22 cellular contexts compared by ENCODE assay signal in genomic region chr9:136474021-136474640, GRCh38. TPM values are rescaled to one million over a fixed set of nuclear protein-coding genes. Genes with fewer than 3 reads are reported as not detected.
DNase-seq lines count a peak whose midpoint lies in the region; ATAC-seq, FAIRE-seq and TF ChIP-seq lines count a peak whose summit lies in the region.
"Had no signal": no experiment of that assay in that cellular context is flagged by ENCODE, and none has a peak within 500 bp of the region (broad histone marks: within the 10 kb centered on the region; RNA-seq: fewer than 3 reads in every experiment).

No MANE protein-coding gene starts in this region.

- H3K23me2 ChIP-seq in H1 (ENCODE audit: low read depth, low read length): no peaks in the 10 kb centered on the region

- H3K4me1 ChIP-seq in HepG2 (ENCODE audit: insufficient read depth, low read length) (no peaks in the 10 kb centered on the region), right lobe of liver (no peaks in the 10 kb centered on the region), H1 (replicated peaks in 1 of 4; ENCODE audit: control insufficient read depth in 3 of 4, insufficient read depth in 4 of 4, low read length in 3 of 4) (no peaks in the 10 kb centered on the region), trophoblast cell (ENCODE audit: control insufficient read depth in 1 of 2, insufficient read depth in 2 of 2, low read length in 2 of 2) (no peaks in the 10 kb centered on the region)
- no peaks in the 10 kb centered on the region for H3K4me1 ChIP-seq in naive thymus-derived CD4-positive, alpha-beta T cell (ENCODE audit: control insufficient read depth in 2 of 2, insufficient read depth in 2 of 2, low read length in 2 of 2)
- H3K4me1 ChIP-seq: A549 had no signal

- H3K79me1 ChIP-seq in H1 (ENCODE audit: low read depth, low read length) (peaks cover 5% of the 10 kb centered on the region), trophoblast cell (ENCODE audit: low read length) (no peaks in the 10 kb centered on the region)

- no peaks in the 10 kb centered on the region for H3K27me3 ChIP-seq in HepG2 (ENCODE audit: control insufficient read depth in 1 of 2, insufficient read depth in 2 of 2, low read length in 2 of 2)
- no peaks in the 10 kb centered on the region for H3K27me3 ChIP-seq in right lobe of liver
- H3K27me3 ChIP-seq in H1 (replicated peaks in 1 of 4; ENCODE audit: control insufficient read depth in 3 of 4, extremely low read depth in 1 of 4, insufficient read depth in 3 of 4, low read length in 3 of 4): no peaks in the 10 kb centered on the region
- no peaks in the 10 kb centered on the region for H3K27me3 ChIP-seq in trophoblast cell (ENCODE audit: insufficient read depth, low read length)
- no peaks in the 10 kb centered on the region for H3K27me3 ChIP-seq in naive thymus-derived CD4-positive, alpha-beta T cell (ENCODE audit: control insufficient read depth in 2 of 2, insufficient read depth in 2 of 2, low read length in 2 of 2)

- H4K91ac ChIP-seq in H1 (replicated peaks; ENCODE audit: insufficient read length, low read length): no peak overlapping the region
- H4K91ac ChIP-seq in trophoblast cell (ENCODE audit: low read depth, low read length): no peak overlapping the region

- H3K9me3 ChIP-seq in HepG2 (ENCODE audit: low read length) (no peaks in the 10 kb centered on the region), right lobe of liver (no peaks in the 10 kb centered on the region), H1 (ENCODE audit: insufficient read depth in 2 of 2, low read depth in 1 of 2, low read length in 1 of 2) (no peaks in the 10 kb centered on the region), trophoblast cell (ENCODE audit: insufficient read depth, low read depth, low read length) (peaks cover 5% of the 10 kb centered on the region)
- no peaks in the 10 kb centered on the region for H3K9me3 ChIP-seq in naive thymus-derived CD4-positive, alpha-beta T cell (ENCODE audit: control insufficient read depth in 2 of 3, low read length in 3 of 3)
- H3K9me3 ChIP-seq: A549 had no signal

- CTCF ChIA-PET in HepG2 (lab: Yijun Ruan, JAX; ENCODE audit: low intra/inter-chr PET ratio, low total read pairs) (no interaction called here), RWPE1 (lab: Yijun Ruan, JAX) (no interaction called here), H1 (lab: Charles Lee; ENCODE audit: partially characterized antibody) (interaction anchor here (2.2 kb wide), 1 partner anchor 11 kb away, joined by 10 read pairs; no protein-coding TSS in a partner anchor)
- CTCF ChIA-PET in naive thymus-derived CD4-positive, alpha-beta T cell (lab: Charles Lee): no interaction called here

- no peak overlapping the region for H3K4me3 Mint-ChIP-seq in naive thymus-derived CD4-positive, alpha-beta T cell
- H3K4me3 Mint-ChIP-seq: CD4-positive, alpha-beta memory T cell had no signal

- H2BK120ac ChIP-seq in H1 (replicated peaks; ENCODE audit: low read depth, low read length): no peak overlapping the region
- H2BK120ac ChIP-seq in trophoblast cell (ENCODE audit: insufficient read depth, low read length, poor library complexity): no peak overlapping the region

- no peak overlapping the region for H2BK20ac ChIP-seq in H1 (ENCODE audit: low read length)

- no peak overlapping the region for H2BK15ac ChIP-seq in H1 (ENCODE audit: low read length)

- H3K14ac ChIP-seq in H1 (ENCODE audit: insufficient read length): no peak overlapping the region
- H3K14ac ChIP-seq in trophoblast cell (ENCODE audit: low read length): no peak overlapping the region

- H4K20me1 ChIP-seq in HepG2 (ENCODE audit: insufficient read depth, low read length) (peaks cover 28% of the 10 kb centered on the region), H1 (replicated peaks in 1 of 2; ENCODE audit: control insufficient read depth in 1 of 2, insufficient read depth in 2 of 2, low read length in 2 of 2) (peaks cover 19 to 43% of the 10 kb centered on the region in 2 experiments)

- no peaks in the 10 kb centered on the region for H3K27me3 Mint-ChIP-seq in naive thymus-derived CD4-positive, alpha-beta T cell
- H3K27me3 Mint-ChIP-seq: CD4-positive, alpha-beta memory T cell had no signal

- in situ Hi-C loops in HepG2 (cut with HindIII; ENCODE audit: extremely low pct_ligation_motif_present, low pct_unique_long_range_greater_than_20kb): no loop called here

- ATAC-seq in HepG2: no peak
- no peak for ATAC-seq in right lobe of liver
- no peak for ATAC-seq in HG03354 (IDR thresholded peaks at IDR 0.05; ENCODE audit: poor library complexity, severe bottlenecking, unreplicated experiment)
- ATAC-seq in naive thymus-derived CD4-positive, alpha-beta T cell: no peak
- ATAC-seq: A549 had no signal

- H2BK12ac ChIP-seq in H1 (ENCODE audit: low read depth, low read length) (no peak overlapping the region), trophoblast cell (ENCODE audit: low read length) (no peak overlapping the region)

- no peaks in the 10 kb centered on the region for H3K9me3 Mint-ChIP-seq in naive thymus-derived CD4-positive, alpha-beta T cell

- no peak for TF ChIP-seq CTCF in HepG2 (CRISPR knock-in tag; IDR thresholded peaks at IDR 0.05)
- no peak for TF ChIP-seq CTCF in right lobe of liver (IDR thresholded peaks at IDR 0.05)
- no peak for TF ChIP-seq CTCF in RWPE1 (conservative IDR thresholded peaks at IDR 0.05; ENCODE audit: low read depth)
- TF ChIP-seq CTCF in H1 (IDR thresholded peaks at IDR 0.05; ENCODE audit: control extremely low read depth in 1 of 3, insufficient read depth in 1 of 3, low read depth in 1 of 3, low read length in 3 of 3): no peak

- H3K27ac ChIP-seq in HepG2 (ENCODE audit: extremely low read length, insufficient read depth, low read length) (no peak overlapping the region), right lobe of liver (no peak overlapping the region), RWPE1 (0 out of 2 replicates have a peak overlapping the region, but pooled peaks have one; percentile 40), H1 (ENCODE audit: low read depth, low read length) (no peak overlapping the region), trophoblast cell (ENCODE audit: low read depth, low read length) (no peak overlapping the region)
- H3K27ac ChIP-seq in naive thymus-derived CD4-positive, alpha-beta T cell (ENCODE audit: low read depth, low read length): no peak overlapping the region
- H3K27ac ChIP-seq: A549 had no signal

- no peak for FAIRE-seq in HepG2 (lab: Jason Lieb, UNC)
- no peak for FAIRE-seq in H1 (lab: Jason Lieb, UNC)
- FAIRE-seq: A549, GM18507 had no signal

- H2AK5ac ChIP-seq in H1 (ENCODE audit: low read depth, low read length) (no peak overlapping the region), trophoblast cell (ENCODE audit: low read length) (no peak overlapping the region)

- no peak overlapping the region for H4K5ac ChIP-seq in H1 (ENCODE audit: insufficient read length, low read depth, low read length)

- intact Hi-C loops in HepG2 (cut with micrococcal nuclease; ENCODE audit: unreplicated experiment): no loop called here
- intact Hi-C loops in right lobe of liver (cut with DNase I): no loop called here
- intact Hi-C loops in naive thymus-derived CD4-positive, alpha-beta T cell (cut with micrococcal nuclease): no loop called here

- H3K36me3 Mint-ChIP-seq in naive thymus-derived CD4-positive, alpha-beta T cell: peaks cover 0 to 26% (median 4%) of the 10 kb centered on the region in 5 donors

- H3K27ac Mint-ChIP-seq in naive thymus-derived CD4-positive, alpha-beta T cell: no peak overlapping the region
- H3K27ac Mint-ChIP-seq: CD4-positive, alpha-beta memory T cell had no signal

- H3K4me2 ChIP-seq in HepG2 (ENCODE audit: low read depth, low read length) (no peak overlapping the region), H1 (ENCODE audit: insufficient read depth in 1 of 2, low read depth in 2 of 2, low read length in 2 of 2) (no peak overlapping the region), trophoblast cell (ENCODE audit: low read length) (no peak overlapping the region)
- H3K4me2 ChIP-seq: A549 had no signal

- peak overlapping the region; percentile 7; the same call in 1 of the 2 replicates for H4K8ac ChIP-seq in H1 (ENCODE audit: extremely low read depth, insufficient read depth, low read length)
- no peak overlapping the region for H4K8ac ChIP-seq in trophoblast cell (ENCODE audit: low read depth, low read length)

- POLR2A ChIA-PET in HepG2 (lab: Yijun Ruan, JAX): no interaction called here
- POLR2A ChIA-PET in RWPE1 (lab: Yijun Ruan, JAX; ENCODE audit: low non-redundant PET): no interaction called here
- POLR2A ChIA-PET in H1 (lab: Charles Lee; ENCODE audit: partially characterized antibody): interaction anchor here (1.2 to 2.1 kb wide), 3 partner anchors 9 to 30 kb away, joined by 3 to 12 read pairs (median 7); no protein-coding TSS in a partner anchor
- POLR2A ChIA-PET in naive thymus-derived CD4-positive, alpha-beta T cell (lab: Charles Lee): no interaction called here

- no TSS peak for BruUV-seq in HepG2 (replicated peaks; lab: Mats Ljungman, UMichigan)

- peaks cover 5 to 17% (median 15%) of the 10 kb centered on the region in 7 donors for H3K4me1 Mint-ChIP-seq in naive thymus-derived CD4-positive, alpha-beta T cell

- TF ChIP-seq POLR2A in HepG2 (IDR thresholded peaks at IDR 0.05; ENCODE audit: insufficient read depth in 1 of 2, low read depth in 2 of 2, low read length in 2 of 2): no peak
- no peak for TF ChIP-seq POLR2A in right lobe of liver (IDR thresholded peaks at IDR 0.05)
- no peak for TF ChIP-seq POLR2A in H1 (IDR thresholded peaks at IDR 0.05; ENCODE audit: control extremely low read depth in 1 of 2, low read depth in 2 of 2, low read length in 2 of 2)

- DNase-seq in HepG2 (ENCODE audit: low spot score): no peak
- no peak for DNase-seq in right lobe of liver
- DNase-seq in RWPE1 (ENCODE audit: low spot score): no peak
- DNase-seq in H1 (ENCODE audit: low read depth in 1 of 2, low spot score in 2 of 2): no peak
- no peak for DNase-seq in trophoblast cell
- DNase-seq in NCI-H446 treated with DMSO at 0.1 percent for 48 hours (lab: John Stamatoyannopoulos, UW): no peak
- DNase-seq in naive thymus-derived CD4-positive, alpha-beta T cell: no peak
- DNase-seq: 8988T; ACHN; C1 segment of cervical spinal cord; Calu3; CD4-positive, alpha-beta memory T cell; COR-L47; DMS53; DMS79 treated with DMSO at 0.1 percent for 48 hours; GF-D8; GOT3; H7; HCEC 1CT had no signal

- H2BK5ac ChIP-seq in H1 (ENCODE audit: low read depth, low read length): no peak overlapping the region
- no peak overlapping the region for H2BK5ac ChIP-seq in trophoblast cell (ENCODE audit: low read depth, low read length, poor library complexity)

- no peak overlapping the region for H2AFZ ChIP-seq in HepG2 (ENCODE audit: low read length)
- no peak overlapping the region for H2AFZ ChIP-seq in H1 (ENCODE audit: low read length)
- H2AFZ ChIP-seq in trophoblast cell (ENCODE audit: insufficient read depth, low read length, poor library complexity): no peak overlapping the region

- H3K4me3 ChIP-seq in HepG2 (replicated peaks in 1 of 3; ENCODE audit: insufficient read depth in 1 of 3, low read depth in 2 of 3, low read length in 3 of 3): no peak overlapping the region
- H3K4me3 ChIP-seq in right lobe of liver: no peak overlapping the region
- H3K4me3 ChIP-seq in H1 (ENCODE audit: extremely low read depth in 1 of 4, insufficient read depth in 2 of 4, low read depth in 3 of 4, low read length in 4 of 4): no peak overlapping the region
- H3K4me3 ChIP-seq in trophoblast cell (ENCODE audit: low read depth, low read length): no peak overlapping the region
- no peak overlapping the region for H3K4me3 ChIP-seq in naive thymus-derived CD4-positive, alpha-beta T cell (ENCODE audit: low read length)
- H3K4me3 ChIP-seq: A549 had no signal

- H3K23ac ChIP-seq in H1 (ENCODE audit: insufficient read length) (no peak overlapping the region), trophoblast cell (ENCODE audit: low read length) (no peak overlapping the region)

- H3K79me2 ChIP-seq in HepG2 (ENCODE audit: insufficient read depth, low read length) (peaks cover 15% of the 10 kb centered on the region), H1 (ENCODE audit: control insufficient read depth in 1 of 2, insufficient read depth in 2 of 2, low read length in 2 of 2) (peaks cover 3 to 75% of the 10 kb centered on the region in 2 experiments; a peak in 3 of 4 replicates), trophoblast cell (ENCODE audit: control insufficient read depth, insufficient read depth, low read length, poor library complexity) (peaks cover 2% of the 10 kb centered on the region)

- H3K36me3 ChIP-seq in HepG2 (replicated peaks in 1 of 2; ENCODE audit: control insufficient read depth in 1 of 2, insufficient read depth in 2 of 2, low read length in 2 of 2): peaks cover 44 to 95% of the 10 kb centered on the region in 2 experiments
- peaks cover 26 to 83% (median 64%) of the 10 kb centered on the region in 4 donors for H3K36me3 ChIP-seq in right lobe of liver
- H3K36me3 ChIP-seq in H1 (ENCODE audit: control insufficient read depth in 2 of 4, insufficient read depth in 4 of 4, low read length in 3 of 4): peaks cover 50 to 76% (median 71%) of the 10 kb centered on the region in 4 experiments
- H3K36me3 ChIP-seq in trophoblast cell (ENCODE audit: control insufficient read depth in 1 of 2, insufficient read depth in 2 of 2, low read length in 2 of 2): peaks cover 87 to 92% of the 10 kb centered on the region in 2 experiments
- peaks cover 18 to 91% (median 29%) of the 10 kb centered on the region in 3 experiments for H3K36me3 ChIP-seq in naive thymus-derived CD4-positive, alpha-beta T cell (ENCODE audit: control insufficient read depth in 2 of 3, insufficient read depth in 3 of 3, low read length in 3 of 3)

- H4K12ac ChIP-seq in trophoblast cell (ENCODE audit: low read depth, low read length): no peak overlapping the region

- H3K4ac ChIP-seq in H1 (replicated peaks; ENCODE audit: insufficient read length, low read depth, low read length): no peak overlapping the region
- peak overlapping the region; percentile 49 for H3K4ac ChIP-seq in trophoblast cell (ENCODE audit: low read depth, low read length)

- no peak overlapping the region for H3K9ac ChIP-seq in HepG2 (ENCODE audit: insufficient read depth, low read depth, low read length)
- H3K9ac ChIP-seq in H1 (replicated peaks in 1 of 4; ENCODE audit: extremely low read depth in 1 of 4, low read depth in 3 of 4, low read length in 3 of 4): no peak overlapping the region
- no peak overlapping the region for H3K9ac ChIP-seq in trophoblast cell (ENCODE audit: low read length)

- no peak overlapping the region for H3K56ac ChIP-seq in H1 (replicated peaks; ENCODE audit: insufficient read length, low read depth, low read length)

- TF ChIP-seq RAD21 in HepG2 (CRISPR knock-in tag; IDR thresholded peaks at IDR 0.05) (no peak), H1 (IDR thresholded peaks at IDR 0.05 in 1 of 2, conservative IDR thresholded peaks at IDR 0.05 in 1 of 2; ENCODE audit: low read depth in 2 of 2, low read length in 2 of 2) (no peak)

- TF ChIP-seq EP300 in HepG2 (IDR thresholded peaks at IDR 0.05; ENCODE audit: low read depth in 2 of 2, low read length in 2 of 2): no peak
- TF ChIP-seq EP300 in HepG2 (CRISPR knock-in tag; IDR thresholded peaks at IDR 0.05; ENCODE audit: borderline replicate concordance): no peak
- no peak for TF ChIP-seq EP300 in H1 (IDR thresholded peaks at IDR 0.05; ENCODE audit: borderline replicate concordance in 1 of 2, low read depth in 2 of 2, low read length in 2 of 2)

- H3K18ac ChIP-seq in H1 (ENCODE audit: extremely low read depth, low read length) (no peak overlapping the region), trophoblast cell (ENCODE audit: low read length) (no peak overlapping the region)

- 97% methylated on average over 24 of the region's 27 CpGs for WGBS in HepG2 (ENCODE audit: low lambda C conversion rate)
- WGBS in right lobe of liver (ENCODE audit: insufficient coverage, low coverage, low lambda C conversion rate, missing lambda C conversion rate): no CpG with 5 or more reads among the region's 27 CpGs
- 93% methylated on average over 27 of the region's 27 CpGs; no CpG with 5 or more reads in 1 of the 2 experiments for WGBS in H1 (ENCODE audit: extremely low coverage in 1 of 2, insufficient coverage in 1 of 2, insufficient read length in 1 of 2, insufficient replicate concordance in 2 of 2, low coverage in 1 of 2, low lambda C conversion rate in 2 of 2, missing lambda C conversion rate in 1 of 2), 2 experiments
- WGBS in trophoblast cell (ENCODE audit: extremely low coverage, insufficient coverage, insufficient read length): no CpG with 5 or more reads among the region's 27 CpGs

RNA-seq across cellular contexts. Expression of gene SEC16A, which starts 8.7 kb away (rescaled TPM):
- total RNA-seq in HepG2 (2016; rRNA removed; fragmentation: Illumina TruSeq; extraction: Trizol) (15.9 and 27.7 TPM in 2 replicates), right lobe of liver (100 to 1,000 TPM in 2 of 6 experiments, 10 to 100 TPM in 4; 46.9 to 108 (median 72.0) TPM)
- 3.9 TPM in 2 replicates for total RNA-seq in HepG2 (2016; cell fraction: cytosol; rRNA removed; fragmentation: Illumina TruSeq; extraction: Trizol; ENCODE audit: low read depth)
- total RNA-seq in HepG2 (2016; cell fraction: insoluble cytoplasmic fraction; rRNA removed; fragmentation: Illumina TruSeq; extraction: Trizol): 15.7 and 21.0 TPM in 2 replicates
- 12.2 and 12.3 TPM in 2 replicates for total RNA-seq in HepG2 (2016; cell fraction: membrane; rRNA removed; fragmentation: Illumina TruSeq; extraction: Trizol)
- total RNA-seq in HepG2 (2016; cell fraction: nucleus; rRNA removed; fragmentation: Illumina TruSeq; extraction: Trizol): 25.4 and 28.9 TPM in 2 replicates
- polyA plus RNA-seq in HepG2 (2011; rRNA removed) (17.9 and 18.9 TPM in 2 replicates), H1 (2011; rRNA removed) (21.6 and 25.1 TPM in 2 replicates)
- polyA plus RNA-seq in HepG2 (2011; cell fraction: cytosol; rRNA removed): 12.7 and 13.2 TPM in 2 replicates
- polyA plus RNA-seq in HepG2 (2011; cell fraction: nucleus; rRNA removed): 71.0 and 81.7 TPM in 2 replicates
- polyA plus RNA-seq in HepG2 (2012): 26.1 and 28.5 TPM in 2 replicates
- polyA plus RNA-seq in HepG2 (2016; cell fraction: cytosol; fragmentation: Illumina TruSeq; extraction: Trizol; ENCODE audit: low read depth): 2.6 and 3.4 TPM in 2 replicates
- polyA plus RNA-seq in HepG2 (2016; cell fraction: insoluble cytoplasmic fraction; fragmentation: Illumina TruSeq; extraction: Trizol; ENCODE audit: low read depth): 29.5 and 38.6 TPM in 2 replicates
- polyA plus RNA-seq in HepG2 (2016; cell fraction: membrane; fragmentation: Illumina TruSeq; extraction: Trizol; ENCODE audit: low read depth): 7.1 and 8.4 TPM in 2 replicates
- 72.9 and 74.4 TPM in 2 replicates for polyA plus RNA-seq in HepG2 (2016; cell fraction: nucleus; fragmentation: Illumina TruSeq; extraction: Trizol; ENCODE audit: insufficient read depth, low read depth)
- 29.0 and 33.5 TPM in 2 replicates for polyA minus RNA-seq in HepG2 (2011; rRNA and poly(A)+ RNA removed; ENCODE audit: low replicate concordance)
- 27.1 and 28.7 TPM in 2 replicates for polyA minus RNA-seq in HepG2 (2011; cell fraction: cytosol; rRNA and poly(A)+ RNA removed)
- polyA minus RNA-seq in HepG2 (2011; cell fraction: nucleus; rRNA and poly(A)+ RNA removed): 24.8 and 24.9 TPM in 2 replicates
- 47.1 and 49.0 TPM in 2 replicates for total RNA-seq in H1 (2021; fragmentation: NEBNext Ultra II Directional; extraction: Animal tissue kit (Norgen Biotek cat#: 25700))
- polyA plus RNA-seq in H1 (2011; cell fraction: cytosol; rRNA removed): 14.2 TPM
- polyA plus RNA-seq in H1 (2011; cell fraction: nucleus; rRNA removed): 48.6 TPM
- 37.5 to 42.3 TPM (median 39.5 TPM) in 4 replicates for polyA plus RNA-seq in H1 (2012, experiment 1 of 2)
- 38.1 TPM for polyA plus RNA-seq in H1 (2012, experiment 2 of 2)
- polyA plus RNA-seq in H1 (2013, experiment 1 of 2): 26.8 TPM
- polyA plus RNA-seq in H1 (2013, experiment 2 of 2): 24.9 TPM
- 20.7 and 22.0 TPM in 2 replicates for polyA minus RNA-seq in H1 (2011; rRNA and poly(A)+ RNA removed)
- 27.2 TPM for polyA minus RNA-seq in H1 (2011; cell fraction: cytosol; rRNA and poly(A)+ RNA removed)
- polyA minus RNA-seq in H1 (2011; cell fraction: nucleus; rRNA and poly(A)+ RNA removed): 24.2 TPM
- polyA plus RNA-seq in trophoblast cell (2013): 61.8 and 62.8 TPM in 2 replicates
- total RNA-seq in naive thymus-derived CD4-positive, alpha-beta T cell: 10 to 100 TPM; 79.8 to 88.5 (median 86.1) TPM
- polyA plus RNA-seq in naive thymus-derived CD4-positive, alpha-beta T cell: 10 to 100 TPM; 25.4 to 42.9 TPM

RNA-seq across cellular contexts. Expression of gene INPP5E, which starts 34.5 kb away (rescaled TPM):
- total RNA-seq in HepG2 (2016; rRNA removed; fragmentation: Illumina TruSeq; extraction: Trizol) (3.0 and 5.5 TPM in 2 replicates), right lobe of liver (1 to 10 TPM; 5.9 to 7.6 (median 6.0) TPM)
- 0.91 and 1.3 TPM in 2 replicates for total RNA-seq in HepG2 (2016; cell fraction: cytosol; rRNA removed; fragmentation: Illumina TruSeq; extraction: Trizol; ENCODE audit: low read depth)
- total RNA-seq in HepG2 (2016; cell fraction: insoluble cytoplasmic fraction; rRNA removed; fragmentation: Illumina TruSeq; extraction: Trizol): 2.7 and 5.4 TPM in 2 replicates
- total RNA-seq in HepG2 (2016; cell fraction: membrane; rRNA removed; fragmentation: Illumina TruSeq; extraction: Trizol): 3.3 and 3.4 TPM in 2 replicates
- total RNA-seq in HepG2 (2016; cell fraction: nucleus; rRNA removed; fragmentation: Illumina TruSeq; extraction: Trizol): 5.6 and 6.0 TPM in 2 replicates
- polyA plus RNA-seq in HepG2 (2011; rRNA removed) (5.5 and 7.5 TPM in 2 replicates), H1 (2011; rRNA removed) (8.7 and 14.3 TPM in 2 replicates)
- polyA plus RNA-seq in HepG2 (2011; cell fraction: cytosol; rRNA removed): 3.2 and 4.1 TPM in 2 replicates
- polyA plus RNA-seq in HepG2 (2011; cell fraction: nucleus; rRNA removed): 45.5 and 51.1 TPM in 2 replicates
- 3.7 and 5.4 TPM in 2 replicates for polyA plus RNA-seq in HepG2 (2012)
- polyA plus RNA-seq in HepG2 (2016; cell fraction: cytosol; fragmentation: Illumina TruSeq; extraction: Trizol; ENCODE audit: low read depth): 0.89 and 1.0 TPM in 2 replicates
- 4.0 and 5.3 TPM in 2 replicates for polyA plus RNA-seq in HepG2 (2016; cell fraction: insoluble cytoplasmic fraction; fragmentation: Illumina TruSeq; extraction: Trizol; ENCODE audit: low read depth)
- polyA plus RNA-seq in HepG2 (2016; cell fraction: membrane; fragmentation: Illumina TruSeq; extraction: Trizol; ENCODE audit: low read depth): 2.6 and 3.1 TPM in 2 replicates
- polyA plus RNA-seq in HepG2 (2016; cell fraction: nucleus; fragmentation: Illumina TruSeq; extraction: Trizol; ENCODE audit: insufficient read depth, low read depth): 22.1 and 22.8 TPM in 2 replicates
- 5.4 and 5.9 TPM in 2 replicates for polyA minus RNA-seq in HepG2 (2011; rRNA and poly(A)+ RNA removed; ENCODE audit: low replicate concordance)
- polyA minus RNA-seq in HepG2 (2011; cell fraction: cytosol; rRNA and poly(A)+ RNA removed): 2.7 and 3.1 TPM in 2 replicates
- 5.8 and 7.5 TPM in 2 replicates for polyA minus RNA-seq in HepG2 (2011; cell fraction: nucleus; rRNA and poly(A)+ RNA removed)
- 11.3 and 11.5 TPM in 2 replicates for total RNA-seq in H1 (2021; fragmentation: NEBNext Ultra II Directional; extraction: Animal tissue kit (Norgen Biotek cat#: 25700))
- polyA plus RNA-seq in H1 (2011; cell fraction: cytosol; rRNA removed): 9.6 TPM
- 42.3 TPM for polyA plus RNA-seq in H1 (2011; cell fraction: nucleus; rRNA removed)
- polyA plus RNA-seq in H1 (2012, experiment 1 of 2): 6.3 to 11.1 TPM (median 9.2 TPM) in 4 replicates
- 5.9 TPM for polyA plus RNA-seq in H1 (2012, experiment 2 of 2)
- polyA plus RNA-seq in H1 (2013, experiment 1 of 2): 7.4 TPM
- polyA plus RNA-seq in H1 (2013, experiment 2 of 2): 7.1 TPM
- polyA minus RNA-seq in H1 (2011; rRNA and poly(A)+ RNA removed): 3.2 and 4.8 TPM in 2 replicates
- 5.7 TPM for polyA minus RNA-seq in H1 (2011; cell fraction: cytosol; rRNA and poly(A)+ RNA removed)
- 11.1 TPM for polyA minus RNA-seq in H1 (2011; cell fraction: nucleus; rRNA and poly(A)+ RNA removed)
- polyA plus RNA-seq in trophoblast cell (2013): 9.8 and 10.3 TPM in 2 replicates
- 10 to 100 TPM; 15.7 to 23.8 (median 22.6) TPM for total RNA-seq in naive thymus-derived CD4-positive, alpha-beta T cell
- 1 to 10 TPM; 2.3 to 4.3 TPM for polyA plus RNA-seq in naive thymus-derived CD4-positive, alpha-beta T cell

Comparison
In these comparisons a context has a peak if more than half of its experiments do, and no peak if none do; other contexts are left out.
1. Of the 41 proteins assayed by ChIP-seq in both HepG2 and H1: peak only in HepG2: none; only in H1: POLR2AphosphoS5; in both: none; in neither: 40.